ENCODE assay signal across 10 cellular contexts in the genomic region with DNA sequence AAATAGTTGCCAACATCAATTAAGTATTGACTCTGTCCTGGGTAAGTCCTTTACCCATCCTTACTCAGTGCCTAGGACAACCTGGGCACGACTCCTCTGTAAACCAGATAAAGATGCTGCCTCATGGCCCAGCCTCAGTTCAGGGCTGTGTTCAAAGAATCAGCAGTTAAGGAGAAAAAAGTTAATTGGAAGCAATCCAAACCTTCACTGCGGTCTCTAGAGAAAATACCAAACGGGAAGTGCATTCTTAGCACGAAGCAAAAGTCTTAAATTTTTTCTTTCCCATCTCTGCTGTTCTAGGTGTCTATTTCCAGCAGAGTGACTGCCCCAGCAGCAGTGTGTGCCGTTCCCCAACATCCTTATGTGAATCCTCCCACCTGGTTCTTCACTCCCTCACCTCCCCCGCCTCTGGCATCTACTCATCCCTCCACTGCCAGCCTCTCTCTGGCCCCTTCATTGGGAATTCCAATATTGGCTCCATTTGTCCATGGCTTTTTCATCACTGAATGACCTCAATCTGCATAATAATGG. TPM values are rescaled to one million over a fixed set of nuclear protein-coding genes. Genes with fewer than 3 reads are reported as not detected.
DNase-seq lines count a peak whose midpoint lies in the region; ATAC-seq and TF ChIP-seq lines count a peak whose summit lies in the region.
"Had no signal": no experiment of that assay in that cellular context is flagged by ENCODE, and none has a peak within 500 bp of the region (broad histone marks: within the 10 kb centered on the region; RNA-seq: fewer than 3 reads in every experiment).

No MANE protein-coding gene starts in this region.

- H3K4me3 ChIP-seq in MG63 (no peak overlapping the region), fibroblast of lung (replicated peaks in 1 of 4; ENCODE audit: control extremely low read depth in 1 of 4, insufficient read depth in 1 of 4, low read depth in 3 of 4, low read length in 4 of 4) (no peak overlapping the region)

- intact Hi-C loops in activated T-helper 1 cell treated with anti-CD3 and anti-CD28 coated beads, Interleukin-12 subunit alpha, Interleukin-12 subunit beta, Interleukin-2, Interleukin-4 antibody, amounts not matched to agents 30 ng/mL and 10 ng/mL and 1 ng/mL, durations not matched to agents 14 hours and 24 hours and 36 hours (cut with micrococcal nuclease), result no loop called here
- intact Hi-C loops in activated T-helper 2 cell treated with anti-CD3 and anti-CD28 coated beads, Interferon-gamma antibody, Interleukin-2, Interleukin-4, amounts not matched to agents 10 μg/mL and 5 μg/mL and 100 μg/mL, durations not matched to agents 14 hours and 24 hours and 36 hours (cut with micrococcal nuclease), result no loop called here

- no peak overlapping the region for H3K27ac ChIP-seq in fibroblast of lung (ENCODE audit: insufficient read depth, low read length)

- H3K36me3 ChIP-seq in MG63 (no peaks in the 10 kb centered on the region), fibroblast of lung (ENCODE audit: control insufficient read depth, insufficient read depth, low read length) (no peaks in the 10 kb centered on the region)

- H3K9me3 Mint-ChIP-seq in activated T-helper 1 cell treated with anti-CD3 and anti-CD28 coated beads, Interleukin-12 subunit alpha, Interleukin-12 subunit beta, Interleukin-2, Interleukin-4 antibody, amounts not matched to agents 30 ng/mL and 10 ng/mL and 1 ng/mL, durations not matched to agents 14 hours and 24 hours and 36 hours, result no peaks in the 10 kb centered on the region
- H3K9me3 Mint-ChIP-seq in activated T-helper 2 cell treated with anti-CD3 and anti-CD28 coated beads, Interferon-gamma antibody, Interleukin-2, Interleukin-4, amounts not matched to agents 10 μg/mL and 5 μg/mL and 100 μg/mL, durations not matched to agents 14 hours and 24 hours and 36 hours, result no peaks in the 10 kb centered on the region
- H3K9me3 Mint-ChIP-seq: T-helper 1 cell treated with Interleukin-12 subunit alpha and Interleukin-12 subunit beta and Interleukin-4 antibody, amounts not matched to agents 30 μg/mL and 1 μg/mL, for 36 hours had no signal

- no peaks in the 10 kb centered on the region for H3K36me3 Mint-ChIP-seq in activated T-helper 1 cell treated with anti-CD3 and anti-CD28 coated beads, Interleukin-12 subunit alpha, Interleukin-12 subunit beta, Interleukin-2, Interleukin-4 antibody, amounts not matched to agents 30 ng/mL and 10 ng/mL and 1 ng/mL, durations not matched to agents 14 hours and 24 hours and 36 hours (ENCODE audit: low read depth)
- no peaks in the 10 kb centered on the region for H3K36me3 Mint-ChIP-seq in activated T-helper 2 cell treated with anti-CD3 and anti-CD28 coated beads, Interferon-gamma antibody, Interleukin-2, Interleukin-4, amounts not matched to agents 10 μg/mL and 5 μg/mL and 100 μg/mL, durations not matched to agents 14 hours and 24 hours and 36 hours (ENCODE audit: low read depth)

- no peaks in the 10 kb centered on the region for H3K4me1 ChIP-seq in fibroblast of lung (ENCODE audit: control insufficient read depth, extremely low read depth, insufficient read depth, low read length)

- H3K9me3 ChIP-seq in MG63, result no peaks in the 10 kb centered on the region
- H3K9me3 ChIP-seq in fibroblast of lung (ENCODE audit: control insufficient read depth, insufficient read depth, low read depth, low read length), result no peaks in the 10 kb centered on the region

- H3K79me2 ChIP-seq in fibroblast of lung (ENCODE audit: control insufficient read depth, insufficient read depth, low read length), result no peaks in the 10 kb centered on the region

- H3K27me3 Mint-ChIP-seq in activated T-helper 1 cell treated with anti-CD3 and anti-CD28 coated beads, Interleukin-12 subunit alpha, Interleukin-12 subunit beta, Interleukin-2, Interleukin-4 antibody, amounts not matched to agents 30 ng/mL and 10 ng/mL and 1 ng/mL, durations not matched to agents 14 hours and 24 hours and 36 hours (ENCODE audit: insufficient read depth), result peaks cover 3% of the 10 kb centered on the region
- no peaks in the 10 kb centered on the region for H3K27me3 Mint-ChIP-seq in activated T-helper 2 cell treated with anti-CD3 and anti-CD28 coated beads, Interferon-gamma antibody, Interleukin-2, Interleukin-4, amounts not matched to agents 10 μg/mL and 5 μg/mL and 100 μg/mL, durations not matched to agents 14 hours and 24 hours and 36 hours (ENCODE audit: low read depth)

- peak; percentile 71 for DNase-seq in AG08395 (ENCODE audit: low spot score)
- peak; percentile 52 for DNase-seq in MG63
- peak; percentile 58 to 84 for DNase-seq in fibroblast of lung (ENCODE audit: low read depth in 2 of 2)
- DNase-seq in activated T-helper 1 cell treated with anti-CD3 and anti-CD28 coated beads, Interleukin-12 subunit alpha, Interleukin-12 subunit beta, Interleukin-2, Interleukin-4 antibody, amounts not matched to agents 30 ng/mL and 10 ng/mL and 1 ng/mL, durations not matched to agents 14 hours and 24 hours and 36 hours (ENCODE audit: low spot score), result no peak
- no peak for DNase-seq in activated T-helper 2 cell treated with anti-CD3 and anti-CD28 coated beads, Interferon-gamma antibody, Interleukin-2, Interleukin-4, amounts not matched to agents 10 μg/mL and 5 μg/mL and 100 μg/mL, durations not matched to agents 14 hours and 24 hours and 36 hours (ENCODE audit: low spot score)
- DNase-seq in HPDE6-E6E7 (ENCODE audit: extremely low spot score), result no peak
- DNase-seq: stimulated activated CD8-positive, alpha-beta memory T cell treated with anti-CD3 and anti-CD28 coated beads, Interleukin-4, amount 100 ng/mL, for 48 hours had no signal

- peak; percentile 84 for ATAC-seq in GM21381 (IDR thresholded peaks at IDR 0.05; ENCODE audit: unreplicated experiment)
- ATAC-seq in HG02763 (IDR thresholded peaks at IDR 0.05; ENCODE audit: unreplicated experiment), result no peak

- no peaks in the 10 kb centered on the region for H4K20me1 ChIP-seq in fibroblast of lung (ENCODE audit: control insufficient read depth, extremely low read depth, insufficient read depth, low read length)

- H3K4me3 Mint-ChIP-seq in activated T-helper 1 cell treated with anti-CD3 and anti-CD28 coated beads, Interleukin-12 subunit alpha, Interleukin-12 subunit beta, Interleukin-2, Interleukin-4 antibody, amounts not matched to agents 30 ng/mL and 10 ng/mL and 1 ng/mL, durations not matched to agents 14 hours and 24 hours and 36 hours, result no peak overlapping the region
- no peak overlapping the region for H3K4me3 Mint-ChIP-seq in activated T-helper 2 cell treated with anti-CD3 and anti-CD28 coated beads, Interferon-gamma antibody, Interleukin-2, Interleukin-4, amounts not matched to agents 10 μg/mL and 5 μg/mL and 100 μg/mL, durations not matched to agents 14 hours and 24 hours and 36 hours (ENCODE audit: low read depth)
- H3K4me3 Mint-ChIP-seq: T-helper 1 cell treated with Interleukin-12 subunit alpha and Interleukin-12 subunit beta and Interleukin-4 antibody, amounts not matched to agents 30 μg/mL and 1 μg/mL, for 36 hours had no signal

- no peak overlapping the region for H2AFZ ChIP-seq in fibroblast of lung (ENCODE audit: low read length)

- H3K27me3 ChIP-seq in MG63 (no peaks in the 10 kb centered on the region; the same call in 1 of the 2 replicates), fibroblast of lung (ENCODE audit: control insufficient read depth, insufficient read depth, low read length) (no peaks in the 10 kb centered on the region)

- no peak for TF ChIP-seq CTCF in fibroblast of lung (conservative IDR thresholded peaks at IDR 0.05 in 1 of 2, IDR thresholded peaks at IDR 0.05 in 1 of 2; ENCODE audit: low read depth in 1 of 2, low read length in 2 of 2)

- peaks cover 12% of the 10 kb centered on the region for H3K4me1 Mint-ChIP-seq in activated T-helper 1 cell treated with anti-CD3 and anti-CD28 coated beads, Interleukin-12 subunit alpha, Interleukin-12 subunit beta, Interleukin-2, Interleukin-4 antibody, amounts not matched to agents 30 ng/mL and 10 ng/mL and 1 ng/mL, durations not matched to agents 14 hours and 24 hours and 36 hours (ENCODE audit: low read depth)
- peaks cover 8% of the 10 kb centered on the region for H3K4me1 Mint-ChIP-seq in activated T-helper 2 cell treated with anti-CD3 and anti-CD28 coated beads, Interferon-gamma antibody, Interleukin-2, Interleukin-4, amounts not matched to agents 10 μg/mL and 5 μg/mL and 100 μg/mL, durations not matched to agents 14 hours and 24 hours and 36 hours (ENCODE audit: low read depth)

- no peak overlapping the region for H3K27ac Mint-ChIP-seq in activated T-helper 1 cell treated with anti-CD3 and anti-CD28 coated beads, Interleukin-12 subunit alpha, Interleukin-12 subunit beta, Interleukin-2, Interleukin-4 antibody, amounts not matched to agents 30 ng/mL and 10 ng/mL and 1 ng/mL, durations not matched to agents 14 hours and 24 hours and 36 hours
- H3K27ac Mint-ChIP-seq in activated T-helper 2 cell treated with anti-CD3 and anti-CD28 coated beads, Interferon-gamma antibody, Interleukin-2, Interleukin-4, amounts not matched to agents 10 μg/mL and 5 μg/mL and 100 μg/mL, durations not matched to agents 14 hours and 24 hours and 36 hours, result no peak overlapping the region
- H3K27ac Mint-ChIP-seq: T-helper 1 cell treated with Interleukin-12 subunit alpha and Interleukin-12 subunit beta and Interleukin-4 antibody, amounts not matched to agents 30 μg/mL and 1 μg/mL, for 36 hours had no signal

- H3K9ac ChIP-seq in fibroblast of lung (ENCODE audit: insufficient read depth, low read length), result no peak overlapping the region

- H3K4me2 ChIP-seq in fibroblast of lung (ENCODE audit: extremely low read depth, insufficient read depth, low read length), result no peak overlapping the region

RNA-seq across cellular contexts. Expression of gene KANK4, which starts 23.2 kb away (rescaled TPM):
- total RNA-seq in MG63 (2014; rRNA removed; shearing (Covaris generic); ENCODE audit: low replicate concordance), result not detected in 2 replicates
- not detected in 2 replicates for total RNA-seq in fibroblast of lung
- polyA plus RNA-seq in fibroblast of lung, result not detected in 2 replicates
- polyA plus RNA-seq in fibroblast of lung (2012), result not detected in 2 replicates
- polyA minus RNA-seq in fibroblast of lung (ENCODE audit: low replicate concordance), result not detected in 2 replicates
- total RNA-seq in activated T-helper 1 cell treated with anti-CD3 and anti-CD28 coated beads, Interleukin-12 subunit alpha, Interleukin-12 subunit beta, Interleukin-2, Interleukin-4 antibody, amounts not matched to agents 30 ng/mL and 10 ng/mL and 1 ng/mL, durations not matched to agents 14 hours and 24 hours and 36 hours, result not detected in 2 replicates
- not detected in 2 replicates for total RNA-seq in activated T-helper 2 cell treated with anti-CD3 and anti-CD28 coated beads, Interferon-gamma antibody, Interleukin-2, Interleukin-4, amounts not matched to agents 10 μg/mL and 5 μg/mL and 100 μg/mL, durations not matched to agents 14 hours and 24 hours and 36 hours

Comparison
In these comparisons a context has a peak if more than half of its experiments do, and no peak if none do; other contexts are left out.
1. DNase-seq: peak in AG08395 (single experiment), MG63 (single experiment) and fibroblast of lung (2 of 2); none in activated T-helper 1 cell treated with anti-CD3 and anti-CD28 coated beads, Interleukin-12 subunit alpha, Interleukin-12 subunit beta, Interleukin-2, Interleukin-4 antibody, amounts not matched to agents 30 ng/mL and 10 ng/mL and 1 ng/mL, durations not matched to agents 14 hours and 24 hours and 36 hours (single experiment), activated T-helper 2 cell treated with anti-CD3 and anti-CD28 coated beads, Interferon-gamma antibody, Interleukin-2, Interleukin-4, amounts not matched to agents 10 μg/mL and 5 μg/mL and 100 μg/mL, durations not matched to agents 14 hours and 24 hours and 36 hours (single experiment) and HPDE6-E6E7 (single experiment).